ENCODE assay signal across 1 cellular context in the genomic region with DNA sequence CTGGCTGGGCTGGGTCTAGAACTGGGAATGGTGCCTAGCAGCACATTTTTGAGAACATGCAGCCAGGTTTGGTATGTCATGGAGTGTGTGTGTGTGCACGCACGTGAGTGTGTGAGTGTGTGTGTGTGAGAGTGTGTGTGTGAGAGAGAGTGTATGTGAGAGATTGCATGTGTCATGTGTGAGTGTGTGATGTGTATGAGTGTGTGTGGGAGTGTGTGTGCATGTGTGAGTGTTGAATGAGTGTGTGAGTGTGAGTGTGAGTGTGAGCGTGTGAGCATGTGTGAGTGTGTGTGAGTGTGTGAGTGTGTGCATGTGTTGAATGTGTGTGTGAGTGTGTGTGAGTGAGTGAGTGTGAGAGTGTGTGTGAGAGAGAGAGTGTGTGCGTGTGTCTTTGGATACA.
TF ChIP-seq lines count a peak whose summit lies in the region.

No MANE protein-coding gene starts in this region.

TF ChIP-seq in WTC11, 78 proteins besides CTCF, POLR2A, EP300 and RAD21:
- TF ChIP-seq, protein P1, sequence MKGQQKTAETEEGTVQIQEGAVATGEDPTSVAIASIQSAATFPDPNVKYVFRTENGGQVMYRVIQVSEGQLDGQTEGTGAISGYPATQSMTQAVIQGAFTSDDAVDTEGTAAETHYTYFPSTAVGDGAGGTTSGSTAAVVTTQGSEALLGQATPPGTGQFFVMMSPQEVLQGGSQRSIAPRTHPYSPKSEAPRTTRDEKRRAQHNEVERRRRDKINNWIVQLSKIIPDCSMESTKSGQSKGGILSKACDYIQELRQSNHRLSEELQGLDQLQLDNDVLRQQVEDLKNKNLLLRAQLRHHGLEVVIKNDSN (CRISPR knock-in tag; IDR thresholded peaks at IDR 0.05) = no peak
- no peak for TF ChIP-seq ZNF219 (CRISPR knock-in tag; IDR thresholded peaks at IDR 0.05; ENCODE audit: borderline replicate concordance)
- no peak for TF ChIP-seq ESRRA (CRISPR knock-in tag; IDR thresholded peaks at IDR 0.05; ENCODE audit: borderline replicate concordance)
- TF ChIP-seq, protein P2, sequence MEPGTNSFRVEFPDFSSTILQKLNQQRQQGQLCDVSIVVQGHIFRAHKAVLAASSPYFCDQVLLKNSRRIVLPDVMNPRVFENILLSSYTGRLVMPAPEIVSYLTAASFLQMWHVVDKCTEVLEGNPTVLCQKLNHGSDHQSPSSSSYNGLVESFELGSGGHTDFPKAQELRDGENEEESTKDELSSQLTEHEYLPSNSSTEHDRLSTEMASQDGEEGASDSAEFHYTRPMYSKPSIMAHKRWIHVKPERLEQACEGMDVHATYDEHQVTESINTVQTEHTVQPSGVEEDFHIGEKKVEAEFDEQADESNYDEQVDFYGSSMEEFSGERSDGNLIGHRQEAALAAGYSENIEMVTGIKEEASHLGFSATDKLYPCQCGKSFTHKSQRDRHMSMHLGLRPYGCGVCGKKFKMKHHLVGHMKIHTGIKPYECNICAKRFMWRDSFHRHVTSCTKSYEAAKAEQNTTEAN (CRISPR knock-in tag; IDR thresholded peaks at IDR 0.05) = 0 out of 2 replicates have a peak, but pooled peaks have one; percentile 26
TF ChIP-seq in WTC11: peak in this region for 1.
